In genomic region chr2:69643602-69644505, GRCh38 we compare ENCODE assay signal across 8 cellular contexts. TPM values are rescaled to one million over a fixed set of nuclear protein-coding genes. Genes with fewer than 3 reads are reported as not detected.
DNase-seq lines count a peak whose midpoint lies in the region; ATAC-seq, FAIRE-seq and TF ChIP-seq lines count a peak whose summit lies in the region.

Gene AAK1, minus strand, starts transcription at chr2:69643739. Its CDS starts 699 bp downstream, at chr2:69643040.

- peak within 1 kb of the TSS; percentile 99 for H2AFZ ChIP-seq in keratinocyte (ENCODE audit: control insufficient read depth, low read length)

- no peaks in the 10 kb centered on the region for H3K9me3 ChIP-seq in keratinocyte (ENCODE audit: control insufficient read depth, low read depth, low read length)

- peak; percentile 17 for FAIRE-seq in keratinocyte (lab: Jason Lieb, UNC)

- peak within 1 kb of the TSS; percentile 90 for H3K27ac ChIP-seq in keratinocyte (ENCODE audit: control insufficient read depth, insufficient read depth, low read length)

- dilution Hi-C loops in keratinocyte (cut with MboI; ENCODE audit: extremely low pct_ligation_motif_present, low sequenced_read_pairs): no loop called here

- peak; percentile 54 for ATAC-seq in GM19023 (IDR thresholded peaks at IDR 0.05; ENCODE audit: unreplicated experiment)
- peak; percentile 37 for ATAC-seq in HG03342 (IDR thresholded peaks at IDR 0.05; ENCODE audit: unreplicated experiment)
- ATAC-seq in activated CD4-positive, CD25-positive, alpha-beta regulatory T cell treated with anti-CD3 and anti-CD28 coated beads, Interleukin-2, amount 50 U/mL, for 24 hours: peak; percentile 55

- peak within 1 kb of the TSS; percentile 85 for H3K9ac ChIP-seq in keratinocyte (ENCODE audit: control insufficient read depth, extremely low read depth, insufficient read depth, low read length)

- peak within 1 kb of the TSS; percentile 77 to 94 (median 87) for H3K4me3 ChIP-seq in keratinocyte (ENCODE audit: control insufficient read depth in 2 of 3, extremely low read depth in 1 of 3, insufficient read depth in 2 of 3, low read depth in 1 of 3, low read length in 3 of 3)

- H3K4me2 ChIP-seq in keratinocyte (ENCODE audit: control insufficient read depth, extremely low read depth, insufficient read depth, low read depth, low read length): peak within 1 kb of the TSS; percentile 98

- no peaks in the 10 kb centered on the region for H4K20me1 ChIP-seq in keratinocyte (ENCODE audit: control insufficient read depth, extremely low read depth, insufficient read depth, low read length)

- H3K4me1 ChIP-seq in keratinocyte (ENCODE audit: control insufficient read depth, extremely low read depth, insufficient read depth, low read length): peaks cover 32% of the 10 kb centered on the region

- peaks cover 37% of the 10 kb centered on the region for H3K79me2 ChIP-seq in keratinocyte (ENCODE audit: control insufficient read depth, insufficient read depth, low read length)

- TF ChIP-seq CTCF in keratinocyte (optimal IDR thresholded peaks at IDR 0.05 in 1 of 3, IDR thresholded peaks at IDR 0.05 in 1 of 3, conservative IDR thresholded peaks at IDR 0.05 in 1 of 3; ENCODE audit: extremely low read depth in 1 of 3, insufficient read depth in 2 of 3, low read length in 3 of 3): peak in 1 of 3 experiments; percentile 2

- no peaks in the 10 kb centered on the region for H3K9me1 ChIP-seq in keratinocyte (ENCODE audit: control insufficient read depth, extremely low read depth, insufficient read depth, low read length)

- no peaks in the 10 kb centered on the region for H3K27me3 ChIP-seq in keratinocyte (ENCODE audit: control insufficient read depth, extremely low read depth, insufficient read depth, low read length)

- peaks cover 4 to 5% of the 10 kb centered on the region in 2 experiments for H3K36me3 ChIP-seq in keratinocyte (ENCODE audit: control insufficient read depth in 2 of 2, extremely low read depth in 1 of 2, insufficient read depth in 2 of 2, low read length in 2 of 2)

- peak; percentile 90 for DNase-seq in AG08395 (ENCODE audit: low spot score)
- DNase-seq in NCI-H460 (ENCODE audit: extremely low read depth, low read depth): peak; percentile 86
- DNase-seq in cerebellar cortex (ENCODE audit: low spot score): peak; percentile 91
- no peak for DNase-seq in keratinocyte (ENCODE audit: low read depth, low spot score)
- DNase-seq in stimulated activated CD4-positive, alpha-beta T cell treated with anti-CD3 and anti-CD28 coated beads, Interleukin-12 subunit alpha, Interleukin-12 subunit beta, amount 100 ng/mL, for 48 hours (ENCODE audit: low read depth in 2 of 3, low spot score in 1 of 3): peak; percentile 76 to 87 (median 76)

RNA-seq across cellular contexts. Expression of gene AAK1, which starts in this region (rescaled TPM):
- 37.7 and 39.4 TPM in 2 replicates for total RNA-seq in NCI-H460 (2014; rRNA removed; shearing (Covaris generic))
- 6.9 and 7.0 TPM in 2 replicates for polyA plus RNA-seq in NCI-H460 (2014; cell fraction: nucleus; rRNA removed)
- polyA plus RNA-seq in keratinocyte: 9.3 to 31.8 TPM (median 12.3 TPM) in 3 replicates
- polyA plus RNA-seq in keratinocyte (2011; ENCODE audit: low read depth): 16.1 TPM
- 16.7 and 24.7 TPM in 2 replicates for polyA plus RNA-seq in keratinocyte (2011; cell fraction: cytosol; rRNA removed)
- polyA plus RNA-seq in keratinocyte (2011; cell fraction: nucleus; rRNA removed): 48.0 and 49.2 TPM in 2 replicates
- 25.5 and 26.2 TPM in 2 replicates for polyA plus RNA-seq in keratinocyte (2012; ENCODE audit: low replicate concordance)
- polyA minus RNA-seq in keratinocyte: 23.9 to 48.1 TPM (median 48.0 TPM) in 3 replicates
- 26.5 TPM for polyA minus RNA-seq in keratinocyte (2011; cell fraction: cytosol; rRNA and poly(A)+ RNA removed)
- 42.0 and 89.1 TPM in 2 replicates for polyA minus RNA-seq in keratinocyte (2011; cell fraction: nucleus; rRNA and poly(A)+ RNA removed)
